Comparison of ENCODE assay signal across 33 cellular contexts in genomic region chr1:26401891-26402290, GRCh38. TPM values are rescaled to one million over a fixed set of nuclear protein-coding genes. Genes with fewer than 3 reads are reported as not detected.
"Had no signal": no experiment of that assay in that cellular context is flagged by ENCODE, and none has a peak within 500 bp of the region (broad histone marks: within the 10 kb centered on the region; RNA-seq: fewer than 3 reads in every experiment).

No MANE protein-coding gene starts in this region.

- H3K36me3 ChIP-seq: brain microvascular endothelial cell, MG63, SJCRH30 had no signal

- H3K27me3 ChIP-seq: brain microvascular endothelial cell, MG63, SJCRH30 had no signal

- H3K36me3 Mint-ChIP-seq: activated CD4-positive, alpha-beta memory T cell treated with anti-CD3 and anti-CD28 coated beads for 36 hours; activated naive CD4-positive, alpha-beta T cell treated with anti-CD3 and anti-CD28 coated beads, Interleukin-2, amount 10 ng/mL, durations not matched to agents 7 days and 5 days; activated naive CD8-positive, alpha-beta T cell had no signal

- ATAC-seq: activated naive CD8-positive, alpha-beta T cell treated with anti-CD3 and anti-CD28 coated beads, Interleukin-2, amount 50 U/mL, for 24 hours; activated T-cell treated with anti-CD3 and anti-CD28 coated beads, Interleukin-2, amount 50 U/mL, for 4 hours had no signal

- FAIRE-seq: RCC 7860 had no signal

- H3K4me1 Mint-ChIP-seq: activated B cell treated with CpG ODN at 0.5 μM for 24 hours; activated naive CD4-positive, alpha-beta T cell treated with anti-CD3 and anti-CD28 coated beads, Interleukin-2, amount 10 ng/mL, durations not matched to agents 7 days and 5 days; activated naive CD8-positive, alpha-beta T cell treated with anti-CD3 and anti-CD28 coated beads, Interleukin-2, amount 50 U/mL, for 24 hours had no signal

- DNase-seq: activated B cell treated with CpG ODN at 0.5 μM for 24 hours; activated CD4-positive, alpha-beta memory T cell treated with anti-CD3 and anti-CD28 coated beads for 36 hours; activated CD4-positive, alpha-beta T cell treated with anti-CD3 and anti-CD28 coated beads for 4 hours; activated CD4-positive, alpha-beta T cell treated with anti-CD3 and anti-CD28 coated beads, Interleukin-2, amount 50 U/mL, for 1 hour; activated CD4-positive, CD25-positive, alpha-beta regulatory T cell treated with anti-CD3 and anti-CD28 coated beads, Interleukin-2, amount 50 U/mL, for 72 hours; activated CD8-positive, alpha-beta memory T cell treated with anti-CD3 and anti-CD28 coated beads, Interleukin-2, amount 50 U/mL, for 4 hours; activated effector memory CD4-positive, alpha-beta T cell treated with Interleukin-2 at 50 U/mL for 16 hours; activated naive CD4-positive, alpha-beta T cell treated with anti-CD3 and anti-CD28 coated beads, Interleukin-2, amount 10 ng/mL, durations not matched to agents 7 days and 5 days; activated naive CD8-positive, alpha-beta T cell treated with anti-CD3 and anti-CD28 coated beads, Interleukin-2, amount 50 U/mL, for 24 hours; activated T-cell treated with anti-CD3 and anti-CD28 coated beads for 4 hours; activated T-cell treated with anti-CD3 and anti-CD28 coated beads, Interleukin-2, amount 50 U/mL, for 4 hours; anterior cingulate cortex; brain microvascular endothelial cell; Kasumi-1; KG1; MG63; NCI-H1048; NCI-H1436 treated with DMSO at 0.1 percent for 48 hours; NCI-H1694 treated with DMSO at 0.1 percent for 48 hours; NCI-H2029; NCI-H345; NCI-H524 treated with DMSO at 0.1 percent for 48 hours; PC-9; SHP77; SJCRH30 had no signal

- H3K27ac ChIP-seq: brain microvascular endothelial cell, PC-9, SJCRH30, SK-N-MC had no signal

- H3K4me3 Mint-ChIP-seq: activated B cell treated with CpG ODN at 0.5 μM for 24 hours; activated CD4-positive, alpha-beta memory T cell treated with anti-CD3 and anti-CD28 coated beads for 36 hours; activated naive CD4-positive, alpha-beta T cell treated with anti-CD3 and anti-CD28 coated beads, Interleukin-2, amount 10 ng/mL, durations not matched to agents 7 days and 5 days; activated naive CD8-positive, alpha-beta T cell; activated naive CD8-positive, alpha-beta T cell treated with anti-CD3 and anti-CD28 coated beads, Interleukin-2, amount 50 U/mL, for 24 hours; activated T-cell treated with anti-CD3 and anti-CD28 coated beads, Interleukin-2, amount 50 U/mL, for 4 hours; T-helper 2 cell treated with Interferon-gamma antibody and Interleukin-4, amounts not matched to agents 5 μg/mL and 100 μg/mL, for 36 hours had no signal

- H3K9me3 Mint-ChIP-seq: activated B cell treated with CpG ODN at 0.5 μM for 24 hours; activated CD4-positive, alpha-beta memory T cell treated with anti-CD3 and anti-CD28 coated beads for 36 hours; activated naive CD4-positive, alpha-beta T cell treated with anti-CD3 and anti-CD28 coated beads, Interleukin-2, amount 10 ng/mL, durations not matched to agents 7 days and 5 days; activated naive CD8-positive, alpha-beta T cell treated with anti-CD3 and anti-CD28 coated beads, Interleukin-2, amount 50 U/mL, for 24 hours; activated T-cell treated with anti-CD3 and anti-CD28 coated beads, Interleukin-2, amount 50 U/mL, for 4 hours; T-helper 2 cell treated with Interferon-gamma antibody and Interleukin-4, amounts not matched to agents 5 μg/mL and 100 μg/mL, for 36 hours had no signal

- H3K9me3 ChIP-seq: MG63, SJCRH30 had no signal

- H3K4me2 ChIP-seq: PC-9 had no signal

- H3K4me3 ChIP-seq: MG63, PC-9, SJCRH30, SK-N-MC had no signal

- H2AFZ ChIP-seq: PC-9 had no signal

- H3K27ac Mint-ChIP-seq: activated B cell treated with CpG ODN at 0.5 μM for 24 hours; activated CD4-positive, alpha-beta memory T cell treated with anti-CD3 and anti-CD28 coated beads for 36 hours; activated naive CD4-positive, alpha-beta T cell treated with anti-CD3 and anti-CD28 coated beads, Interleukin-2, amount 10 ng/mL, durations not matched to agents 7 days and 5 days; activated naive CD8-positive, alpha-beta T cell; activated naive CD8-positive, alpha-beta T cell treated with anti-CD3 and anti-CD28 coated beads, Interleukin-2, amount 50 U/mL, for 24 hours; T-helper 2 cell treated with Interferon-gamma antibody and Interleukin-4, amounts not matched to agents 5 μg/mL and 100 μg/mL, for 36 hours had no signal

RNA-seq across cellular contexts. Expression of gene LIN28A, which starts 8.7 kb away (rescaled TPM):
- total RNA-seq: activated B cell treated with CpG ODN at 0.5 μM for 24 hours; activated CD4-positive, alpha-beta memory T cell treated with anti-CD3 and anti-CD28 coated beads for 36 hours; cardiac septum; NCI-H460; OCI-LY7; PC-9; SJCRH30; T-helper 1 cell treated with Interleukin-12 subunit alpha and Interleukin-12 subunit beta and Interleukin-4 antibody, amounts not matched to agents 30 ng/mL and 1 ng/mL, for 36 hours had no signal

RNA-seq across cellular contexts. Expression of gene ZNF683, which starts 29.3 kb away (rescaled TPM):
- total RNA-seq: activated B cell treated with CpG ODN at 0.5 μM for 24 hours; activated CD4-positive, alpha-beta memory T cell treated with anti-CD3 and anti-CD28 coated beads for 36 hours; cardiac septum; NCI-H460; OCI-LY7; PC-9; SJCRH30; T-helper 1 cell treated with Interleukin-12 subunit alpha and Interleukin-12 subunit beta and Interleukin-4 antibody, amounts not matched to agents 30 ng/mL and 1 ng/mL, for 36 hours had no signal

RNA-seq across cellular contexts. Expression of gene CRYBG2, which starts 48.0 kb away (rescaled TPM):
- total RNA-seq: cardiac septum, SJCRH30 had no signal
